Comparison of ENCODE assay signal across 8 cellular contexts in the genomic region with DNA sequence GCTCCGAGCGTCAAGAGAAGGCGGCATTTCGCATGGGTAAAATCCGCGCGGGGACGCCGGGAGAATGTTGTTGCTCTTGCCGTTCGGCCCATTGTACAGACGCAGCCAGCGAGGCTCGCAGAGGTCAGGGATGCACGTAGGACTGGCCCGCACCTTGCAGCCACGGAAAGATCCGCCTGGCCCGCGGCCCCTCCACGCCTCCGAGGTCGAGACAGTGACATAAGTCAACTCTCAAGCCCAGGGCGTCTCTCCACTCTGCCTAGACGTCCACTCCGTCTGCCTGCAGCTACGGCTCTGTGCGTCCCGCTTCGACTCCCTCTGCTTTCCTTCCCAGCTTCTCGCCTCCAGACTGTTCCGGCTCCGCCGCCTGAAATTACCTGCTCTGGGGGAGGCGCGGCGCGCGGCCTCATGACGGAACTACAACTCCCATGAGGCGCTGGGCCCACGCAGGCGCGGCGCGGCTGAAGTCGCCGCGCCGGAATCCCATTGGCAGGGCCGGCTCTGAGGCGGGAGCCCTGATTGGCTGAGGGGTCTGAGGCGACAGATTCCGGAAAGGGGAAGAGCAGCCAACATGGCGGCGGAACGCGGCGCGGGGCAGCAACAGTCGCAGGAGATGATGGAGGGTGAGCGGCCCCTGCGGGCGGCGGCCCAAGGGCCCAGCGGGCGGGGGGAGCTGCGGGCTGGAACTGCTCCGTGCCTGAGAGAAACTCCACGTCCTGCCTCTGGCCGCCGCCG. TPM values are rescaled to one million over a fixed set of nuclear protein-coding genes. Genes with fewer than 3 reads are reported as not detected.
DNase-seq lines count a peak whose midpoint lies in the region; ATAC-seq and TF ChIP-seq lines count a peak whose summit lies in the region.

A gene with protein sequence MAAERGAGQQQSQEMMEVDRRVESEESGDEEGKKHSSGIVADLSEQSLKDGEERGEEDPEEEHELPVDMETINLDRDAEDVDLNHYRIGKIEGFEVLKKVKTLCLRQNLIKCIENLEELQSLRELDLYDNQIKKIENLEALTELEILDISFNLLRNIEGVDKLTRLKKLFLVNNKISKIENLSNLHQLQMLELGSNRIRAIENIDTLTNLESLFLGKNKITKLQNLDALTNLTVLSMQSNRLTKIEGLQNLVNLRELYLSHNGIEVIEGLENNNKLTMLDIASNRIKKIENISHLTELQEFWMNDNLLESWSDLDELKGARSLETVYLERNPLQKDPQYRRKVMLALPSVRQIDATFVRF (plus strand): TSS at position 543 of the 735 bp plus-strand sequence. CDS start 29 bp downstream, at position 572.

- H3K4me1 Mint-ChIP-seq in activated T-helper 17 cell treated with anti-CD3 and anti-CD28 coated beads, Interleukin-2, amount 50 U/mL, for 72 hours: peaks cover 37% of the 10 kb centered on the region
- H3K4me1 Mint-ChIP-seq in natural killer cell: peaks cover 34 to 42% of the 10 kb centered on the region in 2 donors

- peak within 1 kb of the TSS; percentile 76 for H3K9ac ChIP-seq in fibroblast of lung (ENCODE audit: insufficient read depth, low read length)

- POLR2A ChIA-PET in RWPE1 (lab: Yijun Ruan, JAX; ENCODE audit: low non-redundant PET): no interaction called here

- DNase-seq in ELF-1 (ENCODE audit: low read depth, low spot score) (peak; percentile 98), GOT3 (lab: John Stamatoyannopoulos, UW) (peak; percentile 73), LNCaP clone FGC (ENCODE audit: low read depth) (peak; percentile 74), RWPE1 (ENCODE audit: low spot score) (peak; percentile 98), fibroblast of lung (ENCODE audit: low read depth in 2 of 2) (peak; percentile 88 to 90), natural killer cell (peak; percentile 89)
- peak; percentile 95 for DNase-seq in stimulated activated naive CD4-positive, alpha-beta T cell treated with Interleukin-2 at 50 U/mL for 16 hours (lab: John Stamatoyannopoulos, UW)

- H3K27me3 ChIP-seq in fibroblast of lung (ENCODE audit: control insufficient read depth, insufficient read depth, low read length): no peaks in the 10 kb centered on the region

- peaks cover 29% of the 10 kb centered on the region for H3K36me3 Mint-ChIP-seq in activated T-helper 17 cell treated with anti-CD3 and anti-CD28 coated beads, Interleukin-2, amount 50 U/mL, for 72 hours (ENCODE audit: low read depth)
- H3K36me3 Mint-ChIP-seq in natural killer cell: no peaks in the 10 kb centered on the region

- H3K4me2 ChIP-seq in fibroblast of lung (ENCODE audit: extremely low read depth, insufficient read depth, low read length): peak within 1 kb of the TSS; percentile 99

- H3K4me3 ChIP-seq in LNCaP clone FGC (ENCODE audit: low read depth, low read length): peak within 1 kb of the TSS; percentile 79
- H3K4me3 ChIP-seq in fibroblast of lung (replicated peaks in 1 of 4; ENCODE audit: control extremely low read depth in 1 of 4, insufficient read depth in 1 of 4, low read depth in 3 of 4, low read length in 4 of 4): peak within 1 kb of the TSS; percentile 67 to 90 (median 88)

- peak within 1 kb of the TSS; percentile 97 for H3K4me3 Mint-ChIP-seq in activated T-helper 17 cell treated with anti-CD3 and anti-CD28 coated beads, Interleukin-2, amount 50 U/mL, for 72 hours
- H3K4me3 Mint-ChIP-seq in natural killer cell: peak within 1 kb of the TSS; percentile 95

- peak within 1 kb of the TSS; percentile 97 for H3K27ac Mint-ChIP-seq in activated T-helper 17 cell treated with anti-CD3 and anti-CD28 coated beads, Interleukin-2, amount 50 U/mL, for 72 hours
- H3K27ac Mint-ChIP-seq in natural killer cell: peak within 1 kb of the TSS; percentile 89 to 90

- no peaks in the 10 kb centered on the region for H3K9me3 Mint-ChIP-seq in activated T-helper 17 cell treated with anti-CD3 and anti-CD28 coated beads, Interleukin-2, amount 50 U/mL, for 72 hours
- H3K9me3 Mint-ChIP-seq in natural killer cell: no peaks in the 10 kb centered on the region

- peak within 1 kb of the TSS; percentile 76 for H3K27ac ChIP-seq in RWPE1
- peak within 1 kb of the TSS; percentile 91 for H3K27ac ChIP-seq in fibroblast of lung (ENCODE audit: insufficient read depth, low read length)

- CTCF ChIA-PET in RWPE1 (lab: Yijun Ruan, JAX): interaction anchor here (0.6 to 0.8 kb wide), 2 partner anchors 299 to 1600 kb away, joined by 3 read pairs; no protein-coding TSS in a partner anchor

- H3K9me3 ChIP-seq in fibroblast of lung (ENCODE audit: control insufficient read depth, insufficient read depth, low read depth, low read length): no peaks in the 10 kb centered on the region

- H4K20me1 ChIP-seq in fibroblast of lung (ENCODE audit: control insufficient read depth, extremely low read depth, insufficient read depth, low read length): no peaks in the 10 kb centered on the region

- intact Hi-C loops in natural killer cell (cut with micrococcal nuclease): loop anchor here (1.0 to 5.0 kb wide), 2 partner anchors 48 to 207 kb away; partner anchors contain the start of genes FARP2 and MTERF4

- peaks cover 13% of the 10 kb centered on the region for H3K4me1 ChIP-seq in fibroblast of lung (ENCODE audit: control insufficient read depth, extremely low read depth, insufficient read depth, low read length)

- no peaks in the 10 kb centered on the region for H3K27me3 Mint-ChIP-seq in activated T-helper 17 cell treated with anti-CD3 and anti-CD28 coated beads, Interleukin-2, amount 50 U/mL, for 72 hours
- no peaks in the 10 kb centered on the region for H3K27me3 Mint-ChIP-seq in natural killer cell (ENCODE audit: low read depth in 2 of 2)

- peaks cover 17% of the 10 kb centered on the region for H3K79me2 ChIP-seq in fibroblast of lung (ENCODE audit: control insufficient read depth, insufficient read depth, low read length)

- TF ChIP-seq CTCF in LNCaP clone FGC (IDR thresholded peaks at IDR 0.05; ENCODE audit: control insufficient read depth, extremely low read depth, insufficient read depth) (no peak), RWPE1 (conservative IDR thresholded peaks at IDR 0.05; ENCODE audit: low read depth) (no peak), fibroblast of lung (conservative IDR thresholded peaks at IDR 0.05 in 1 of 2, IDR thresholded peaks at IDR 0.05 in 1 of 2; ENCODE audit: low read depth in 1 of 2, low read length in 2 of 2) (no peak), natural killer cell (IDR thresholded peaks at IDR 0.05) (no peak)

- ATAC-seq in activated T-helper 17 cell treated with anti-CD3 and anti-CD28 coated beads, Interleukin-2, amount 50 U/mL, for 72 hours (replicated peaks): peak; percentile 75
- ATAC-seq in natural killer cell: peak; percentile 83 to 89 (median 83)

- peaks cover 4% of the 10 kb centered on the region for H3K36me3 ChIP-seq in fibroblast of lung (ENCODE audit: control insufficient read depth, insufficient read depth, low read length)

- peak within 1 kb of the TSS; percentile 99 for H2AFZ ChIP-seq in fibroblast of lung (ENCODE audit: low read length)

RNA-seq across cellular contexts. Expression of the gene that starts here (rescaled TPM):
- 10 to 100 TPM; 81.9 to 86.4 TPM for total RNA-seq in activated T-helper 17 cell treated with anti-CD3 and anti-CD28 coated beads, Interleukin-2, amount 50 U/mL, for 72 hours
- total RNA-seq in fibroblast of lung (53.7 and 70.7 TPM in 2 replicates), natural killer cell (10 to 100 TPM; 57.8 to 66.3 (median 60.4) TPM)
- polyA plus RNA-seq in fibroblast of lung: 141 and 153 TPM in 2 replicates
- 142 and 163 TPM in 2 replicates for polyA plus RNA-seq in fibroblast of lung (2012)
- polyA minus RNA-seq in fibroblast of lung (ENCODE audit: low replicate concordance): 52.3 and 80.7 TPM in 2 replicates

Comparison
In these comparisons a context has a peak if more than half of its experiments do, and no peak if none do; other contexts are left out.
1. Peak in every context shown above with its lines: DNase-seq, ATAC-seq, H3K4me3 ChIP-seq and H3K27ac ChIP-seq.